In the genomic region with DNA sequence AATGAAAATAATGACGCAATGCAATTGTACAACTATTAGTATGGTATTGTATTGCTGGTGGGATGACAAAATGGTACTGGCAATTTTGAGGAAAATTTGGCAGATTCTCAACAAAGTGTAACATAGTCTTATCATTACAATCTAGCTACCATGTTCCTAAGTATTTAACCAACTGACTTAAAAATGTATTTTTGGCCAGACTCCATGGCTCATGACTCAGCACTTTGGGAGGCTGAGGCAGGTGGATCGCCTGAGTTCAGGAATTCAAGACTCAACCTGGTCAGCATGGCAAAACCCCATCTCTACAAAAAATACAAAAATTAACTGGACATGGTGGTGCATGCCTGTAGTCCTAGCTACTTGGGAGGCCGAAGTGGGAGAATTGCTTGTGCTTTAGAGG, we compare ENCODE assay signal across 2 cellular contexts.
TF ChIP-seq lines count a peak whose summit lies in the region.

No MANE protein-coding gene starts in this region.

TF ChIP-seq in IMR-90, 13 proteins besides CTCF, POLR2A, EP300 and RAD21:
- TF ChIP-seq RCOR1 (IDR thresholded peaks at IDR 0.05; ENCODE audit: insufficient replicate concordance, low read length) (no peak), MXI1 (IDR thresholded peaks at IDR 0.05; ENCODE audit: borderline replicate concordance, low read depth, low read length) (no peak), MAZ (IDR thresholded peaks at IDR 0.05; ENCODE audit: borderline replicate concordance, low read depth, low read length) (no peak), CHD1 (IDR thresholded peaks at IDR 0.05; ENCODE audit: low read depth, low read length) (no peak), CEBPB (IDR thresholded peaks at IDR 0.05; ENCODE audit: low read depth, low read length) (0 out of 2 replicates have a peak, but pooled peaks have one; percentile 23), FOS (IDR thresholded peaks at IDR 0.05; ENCODE audit: low read depth, low read length) (no peak), NFE2L2 (IDR thresholded peaks at IDR 0.05; ENCODE audit: low read depth, low read length) (peak; percentile 43; the same call in 1 of the 2 replicates), RFX5 (IDR thresholded peaks at IDR 0.05; ENCODE audit: low read depth, low read length) (no peak), BHLHE40 (IDR thresholded peaks at IDR 0.05; ENCODE audit: low read depth, low read length) (no peak), SMC3 (IDR thresholded peaks at IDR 0.05; ENCODE audit: low read depth, low read length) (no peak), MAFK (IDR thresholded peaks at IDR 0.05; ENCODE audit: low read depth, low read length) (peak; percentile 10; the same call in 1 of the 2 replicates)
- TF ChIP-seq, protein P1, sequence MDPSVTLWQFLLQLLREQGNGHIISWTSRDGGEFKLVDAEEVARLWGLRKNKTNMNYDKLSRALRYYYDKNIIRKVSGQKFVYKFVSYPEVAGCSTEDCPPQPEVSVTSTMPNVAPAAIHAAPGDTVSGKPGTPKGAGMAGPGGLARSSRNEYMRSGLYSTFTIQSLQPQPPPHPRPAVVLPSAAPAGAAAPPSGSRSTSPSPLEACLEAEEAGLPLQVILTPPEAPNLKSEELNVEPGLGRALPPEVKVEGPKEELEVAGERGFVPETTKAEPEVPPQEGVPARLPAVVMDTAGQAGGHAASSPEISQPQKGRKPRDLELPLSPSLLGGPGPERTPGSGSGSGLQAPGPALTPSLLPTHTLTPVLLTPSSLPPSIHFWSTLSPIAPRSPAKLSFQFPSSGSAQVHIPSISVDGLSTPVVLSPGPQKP (IDR thresholded peaks at IDR 0.05; ENCODE audit: borderline replicate concordance, low read depth, low read length): no peak
- TF ChIP-seq, protein P2, sequence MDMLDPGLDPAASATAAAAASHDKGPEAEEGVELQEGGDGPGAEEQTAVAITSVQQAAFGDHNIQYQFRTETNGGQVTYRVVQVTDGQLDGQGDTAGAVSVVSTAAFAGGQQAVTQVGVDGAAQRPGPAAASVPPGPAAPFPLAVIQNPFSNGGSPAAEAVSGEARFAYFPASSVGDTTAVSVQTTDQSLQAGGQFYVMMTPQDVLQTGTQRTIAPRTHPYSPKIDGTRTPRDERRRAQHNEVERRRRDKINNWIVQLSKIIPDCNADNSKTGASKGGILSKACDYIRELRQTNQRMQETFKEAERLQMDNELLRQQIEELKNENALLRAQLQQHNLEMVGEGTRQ (IDR thresholded peaks at IDR 0.05; ENCODE audit: low read depth, low read length): no peak

TF ChIP-seq in H1, 55 proteins besides CTCF, POLR2A, EP300 and RAD21:
- TF ChIP-seq RBBP5 (IDR thresholded peaks at IDR 0.05; ENCODE audit: borderline replicate concordance, low read depth, low read length) (no peak), BACH1 (IDR thresholded peaks at IDR 0.05; ENCODE audit: low read length) (no peak), CREB1 (IDR thresholded peaks at IDR 0.05) (no peak), MAFK (IDR thresholded peaks at IDR 0.05; ENCODE audit: low read depth, low read length) (0 out of 2 replicates have a peak, but pooled peaks have one; percentile 27)
- TF ChIP-seq, protein P3, sequence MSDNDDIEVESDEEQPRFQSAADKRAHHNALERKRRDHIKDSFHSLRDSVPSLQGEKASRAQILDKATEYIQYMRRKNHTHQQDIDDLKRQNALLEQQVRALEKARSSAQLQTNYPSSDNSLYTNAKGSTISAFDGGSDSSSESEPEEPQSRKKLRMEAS (IDR thresholded peaks at IDR 0.05): no peak
